8 cellular contexts compared by ENCODE assay signal in the genomic region with DNA sequence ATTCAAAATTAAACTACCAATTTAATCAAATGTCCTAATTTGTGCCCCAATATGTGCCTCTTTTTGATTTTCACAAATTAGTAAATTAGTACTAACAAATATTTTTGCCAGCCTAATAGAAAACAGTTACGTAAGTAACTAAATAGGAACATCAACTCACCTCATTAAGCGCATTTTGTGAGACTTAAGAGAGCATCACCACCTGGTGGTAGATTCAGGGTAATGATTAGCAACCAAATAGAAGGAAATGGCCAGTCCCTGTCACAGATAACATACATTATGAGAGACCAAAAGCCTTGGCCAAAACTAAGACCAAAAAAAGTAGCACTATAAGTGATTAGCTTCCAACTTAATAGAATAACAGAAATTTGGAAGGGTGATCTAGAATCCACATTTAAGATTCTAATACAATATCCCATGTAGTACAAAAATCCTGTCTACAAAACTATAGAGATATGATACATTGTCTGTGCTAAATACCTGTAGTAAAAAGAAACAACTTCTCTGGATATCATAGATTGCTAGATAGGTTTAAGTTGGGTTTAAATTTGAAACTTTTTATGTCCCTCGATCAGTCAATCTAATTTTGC. TPM values are rescaled to one million over a fixed set of nuclear protein-coding genes. Genes with fewer than 3 reads are reported as not detected.
DNase-seq lines count a peak whose midpoint lies in the region; ATAC-seq and TF ChIP-seq lines count a peak whose summit lies in the region.

No MANE protein-coding gene starts in this region.

- no peaks in the 10 kb centered on the region for H3K27me3 ChIP-seq in SU-DHL-6 (ENCODE audit: low read length)
- no peaks in the 10 kb centered on the region for H3K27me3 ChIP-seq in psoas muscle (ENCODE audit: insufficient read depth in 3 of 3, low read length in 2 of 3)

- H3K9ac ChIP-seq in SU-DHL-6 (ENCODE audit: low read length): no peak overlapping the region

- H3K36me3 ChIP-seq in SU-DHL-6 (ENCODE audit: low read length) (no peaks in the 10 kb centered on the region), psoas muscle (ENCODE audit: insufficient read depth in 1 of 2, low read depth in 1 of 2) (no peaks in the 10 kb centered on the region)

- no peak overlapping the region for H3K4me3 ChIP-seq in SU-DHL-6 (ENCODE audit: insufficient read depth, low read length, poor library complexity, severe bottlenecking)
- H3K4me3 ChIP-seq in psoas muscle: peak overlapping the region; percentile 15

- H3F3A ChIP-seq in SU-DHL-6 (ENCODE audit: insufficient read depth): no peaks in the 10 kb centered on the region

- no peak overlapping the region for H2AFZ ChIP-seq in SU-DHL-6 (ENCODE audit: low read depth, low read length, severe bottlenecking)

- TF ChIP-seq CTCF in SU-DHL-6 (IDR thresholded peaks at IDR 0.05; ENCODE audit: insufficient read depth, low read length, poor library complexity, severe bottlenecking) (peak; percentile 55), psoas muscle (IDR thresholded peaks at IDR 0.05) (peak; percentile 76)

- H3K79me2 ChIP-seq in SU-DHL-6 (ENCODE audit: insufficient read depth, low read length): no peaks in the 10 kb centered on the region

- DNase-seq in ACHN (peak; percentile 57), NAMALWA (ENCODE audit: low spot score) (peak; percentile 80), foreskin melanocyte (peak; percentile 20), psoas muscle (no peak)
- DNase-seq in activated CD8-positive, alpha-beta memory T cell treated with anti-CD3 and anti-CD28 coated beads for 24 hours: no peak

- 17 to 35% (median 24%) methylated on average over 3 of the region's 3 CpGs for WGBS in psoas muscle, 3 donors

- no peak overlapping the region for H3K4me2 ChIP-seq in SU-DHL-6 (ENCODE audit: low read depth, low read length, poor library complexity, severe bottlenecking)

- H3K27ac ChIP-seq in SU-DHL-6 (ENCODE audit: low read depth, low read length) (no peak overlapping the region), psoas muscle (peak overlapping the region; percentile 75)

- ATAC-seq in GM18499 (IDR thresholded peaks at IDR 0.05; ENCODE audit: insufficient read depth, unreplicated experiment) (peak; percentile 92), HG02759 (IDR thresholded peaks at IDR 0.05; ENCODE audit: unreplicated experiment) (peak; percentile 93), psoas muscle (peak; percentile 81 to 93 (median 84))

- no peaks in the 10 kb centered on the region for H3K9me2 ChIP-seq in SU-DHL-6 (replicated peaks; ENCODE audit: insufficient read depth, low read length)

- H3K4me1 ChIP-seq in psoas muscle: peaks cover 20% of the 10 kb centered on the region

- no peaks in the 10 kb centered on the region for H4K20me1 ChIP-seq in SU-DHL-6 (ENCODE audit: low read depth, low read length)

- H3K9me3 ChIP-seq in SU-DHL-6 (ENCODE audit: insufficient read depth, low read length) (no peaks in the 10 kb centered on the region), psoas muscle (no peaks in the 10 kb centered on the region)

- in situ Hi-C loops in ACHN (cut with HindIII; ENCODE audit: low pct_ligation_motif_present, low pct_unique_long_range_greater_than_20kb, low sequenced_read_pairs): no loop called here

- intact Hi-C loops in psoas muscle (cut with DNase I): loop anchor here (2.0 to 10.0 kb wide), 3 partner anchors 130 to 373 kb away; no protein-coding TSS in a partner anchor

RNA-seq across cellular contexts. Expression of a gene that starts 46.7 kb away (rescaled TPM):
- total RNA-seq in psoas muscle: 1 to 10 TPM in 3 of 4 donors, under 1 TPM in 1; 0.57 to 4.5 (median 2.5) TPM
- 1 to 10 TPM in 2 of 3 donors, under 1 TPM in 1; 0.59 to 2.1 (median 1.4) TPM for polyA plus RNA-seq in psoas muscle

RNA-seq across cellular contexts. Expression of a gene that starts 47.1 kb away (rescaled TPM):
- total RNA-seq in psoas muscle: 100 to 1,000 TPM in 3 of 4 donors, 10 to 100 TPM in 1; 80.0 to 154 (median 132) TPM
- polyA plus RNA-seq in psoas muscle: 10 to 100 TPM; 60.4 to 91.0 (median 78.6) TPM

Comparison
In these comparisons a context has a peak if more than half of its experiments do, and no peak if none do; other contexts are left out.
1. DNase-seq: peak in ACHN (single experiment), NAMALWA (single experiment) and foreskin melanocyte (single experiment); none in psoas muscle (0 of 2) and activated CD8-positive, alpha-beta memory T cell treated with anti-CD3 and anti-CD28 coated beads for 24 hours (single experiment).
2. Peak in every context shown above with its lines, with median percentiles within 50 percentile points of each other: ATAC-seq.